Comparison of ENCODE assay signal across 23 cellular contexts in the genomic region with DNA sequence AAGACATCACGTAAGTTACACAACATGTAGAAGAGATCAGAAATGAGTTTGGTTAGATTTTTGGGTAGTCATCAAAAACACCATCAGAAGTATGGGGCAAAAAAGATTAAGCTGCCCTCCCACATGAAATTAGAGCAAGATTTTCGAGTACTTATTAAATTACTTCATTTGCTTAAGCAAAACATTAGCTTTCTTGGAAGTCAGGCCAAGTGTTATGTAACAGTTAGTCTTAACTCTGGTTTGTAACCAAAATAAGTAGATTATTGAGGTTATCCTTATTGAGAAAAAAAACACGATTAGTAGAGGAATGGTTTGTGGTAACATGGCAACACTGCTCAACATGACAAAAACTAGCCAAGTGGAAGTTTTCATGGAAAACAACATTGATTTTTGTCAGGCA. TPM values are rescaled to one million over a fixed set of nuclear protein-coding genes. Genes with fewer than 3 reads are reported as not detected.
DNase-seq lines count a peak whose midpoint lies in the region; ATAC-seq and TF ChIP-seq lines count a peak whose summit lies in the region.
"Had no signal": no experiment of that assay in that cellular context is flagged by ENCODE, and none has a peak within 500 bp of the region (broad histone marks: within the 10 kb centered on the region; RNA-seq: fewer than 3 reads in every experiment).

No MANE protein-coding gene starts in this region.

- DNase-seq in T-helper 17 cell (no peak), lower lobe of right lung (no peak), SHP77 treated with DMSO at 0.1 percent for 48 hours (lab: John Stamatoyannopoulos, UW) (no peak), COR-L47 (lab: John Stamatoyannopoulos, UW) (no peak), DMS 273 (lab: John Stamatoyannopoulos, UW; ENCODE audit: unreplicated experiment) (no peak)
- DNase-seq in activated CD4-positive, alpha-beta memory T cell treated with anti-CD3 and anti-CD28 coated beads, Interleukin-2, amount 10 ng/mL, durations not matched to agents 7 days and 5 days: no peak
- DNase-seq: ACHN, AML-193, DMS153, GDM1, H7, HFFc6, KG1, NCI-H1105 treated with DMSO at 0.1 percent for 48 hours, NCI-H187, NCI-H226, NCI-H524 treated with DMSO at 0.1 percent for 48 hours, PC-9 had no signal

- H3K4me3 Mint-ChIP-seq in T-helper 17 cell: peak overlapping the region; percentile 1
- H3K4me3 Mint-ChIP-seq in activated CD4-positive, alpha-beta memory T cell treated with anti-CD3 and anti-CD28 coated beads, Interleukin-2, amount 10 ng/mL, durations not matched to agents 7 days and 5 days: no peak overlapping the region
- H3K4me3 Mint-ChIP-seq: HFFc6 had no signal

- H3K27ac ChIP-seq in cingulate gyrus (ENCODE audit: low read depth, low read length) (peak overlapping the region; percentile 81), lower lobe of right lung (peak overlapping the region; percentile 12), temporal lobe (ENCODE audit: low read depth, low read length) (peak overlapping the region; percentile 84)
- H3K27ac ChIP-seq: C4-2B, PC-9, SJSA1 had no signal

- intact Hi-C loops in lower lobe of right lung (cut with DNase I): no loop called here

- H3K36me3 ChIP-seq in lower lobe of right lung: peaks cover 84% of the 10 kb centered on the region

- no peaks in the 10 kb centered on the region for H3K27me3 Mint-ChIP-seq in T-helper 17 cell
- H3K27me3 Mint-ChIP-seq in activated CD4-positive, alpha-beta memory T cell treated with anti-CD3 and anti-CD28 coated beads, Interleukin-2, amount 10 ng/mL, durations not matched to agents 7 days and 5 days: no peaks in the 10 kb centered on the region

- H3K27me3 ChIP-seq in lower lobe of right lung (ENCODE audit: low read depth): no peaks in the 10 kb centered on the region
- H3K27me3 ChIP-seq: SJSA1 had no signal

- CTCF ChIA-PET in activated CD4-positive, alpha-beta memory T cell treated with anti-CD3 and anti-CD28 coated beads, Interleukin-2, amount 10 ng/mL, durations not matched to agents 7 days and 5 days (lab: Charles Lee): interaction anchor here (1.7 kb wide), 1 partner anchor 13 kb away, joined by 4 read pairs; no protein-coding TSS in a partner anchor

- no peak overlapping the region for H3K4me3 ChIP-seq in lower lobe of right lung
- H3K4me3 ChIP-seq: PC-9, SJSA1 had no signal

- H3K9me3 Mint-ChIP-seq in activated CD4-positive, alpha-beta memory T cell treated with anti-CD3 and anti-CD28 coated beads, Interleukin-2, amount 10 ng/mL, durations not matched to agents 7 days and 5 days: no peaks in the 10 kb centered on the region
- H3K9me3 Mint-ChIP-seq: HFFc6 had no signal

- ATAC-seq in T-helper 17 cell (no peak), lower lobe of right lung (no peak)
- ATAC-seq: HepG2 had no signal

- H3K27ac Mint-ChIP-seq in T-helper 17 cell: peak overlapping the region; percentile 85
- no peak overlapping the region for H3K27ac Mint-ChIP-seq in activated CD4-positive, alpha-beta memory T cell treated with anti-CD3 and anti-CD28 coated beads, Interleukin-2, amount 10 ng/mL, durations not matched to agents 7 days and 5 days

- TF ChIP-seq CTCF in lower lobe of right lung (IDR thresholded peaks at IDR 0.05): no peak

- peaks cover 12% of the 10 kb centered on the region for H3K4me1 ChIP-seq in lower lobe of right lung
- H3K4me1 ChIP-seq: SJSA1 had no signal

- no peaks in the 10 kb centered on the region for H3K9me3 ChIP-seq in T-helper 17 cell (ENCODE audit: control insufficient read depth, low read length, poor library complexity, severe bottlenecking)
- no peaks in the 10 kb centered on the region for H3K9me3 ChIP-seq in lower lobe of right lung
- H3K9me3 ChIP-seq: SJSA1 had no signal

- H3K36me3 Mint-ChIP-seq in T-helper 17 cell (ENCODE audit: low read depth): peaks cover 12% of the 10 kb centered on the region
- peaks cover 40% of the 10 kb centered on the region for H3K36me3 Mint-ChIP-seq in activated CD4-positive, alpha-beta memory T cell treated with anti-CD3 and anti-CD28 coated beads, Interleukin-2, amount 10 ng/mL, durations not matched to agents 7 days and 5 days (ENCODE audit: low read depth)

- POLR2A ChIA-PET in activated CD4-positive, alpha-beta memory T cell treated with anti-CD3 and anti-CD28 coated beads, Interleukin-2, amount 10 ng/mL, durations not matched to agents 7 days and 5 days (lab: Charles Lee): no interaction called here

- H3K4me1 Mint-ChIP-seq in T-helper 17 cell: peaks cover 7% of the 10 kb centered on the region
- H3K4me1 Mint-ChIP-seq in activated CD4-positive, alpha-beta memory T cell treated with anti-CD3 and anti-CD28 coated beads, Interleukin-2, amount 10 ng/mL, durations not matched to agents 7 days and 5 days: no peaks in the 10 kb centered on the region

RNA-seq across cellular contexts. Expression of a gene that starts 37.9 kb away (rescaled TPM):
- 100 to 1,000 TPM; 250 to 252 TPM for total RNA-seq in T-helper 17 cell
- 81.9 TPM for total RNA-seq in lower lobe of right lung
- total RNA-seq in temporal lobe: 46.7 TPM
- 10 to 100 TPM; 44.0 to 45.5 TPM for total RNA-seq in activated CD4-positive, alpha-beta memory T cell treated with anti-CD3 and anti-CD28 coated beads, Interleukin-2, amount 10 ng/mL, durations not matched to agents 7 days and 5 days

Comparison
In these comparisons a context has a peak if more than half of its experiments do, and no peak if none do; other contexts are left out.
1. H3K27ac ChIP-seq: peak in every context shown above with its lines; median percentile 84 in temporal lobe; 81 in cingulate gyrus; 12 in lower lobe of right lung.